ENCODE assay signal across 8 cellular contexts in genomic region chr12:77049767-77050353, GRCh38. TPM values are rescaled to one million over a fixed set of nuclear protein-coding genes. Genes with fewer than 3 reads are reported as not detected.
DNase-seq lines count a peak whose midpoint lies in the region; ATAC-seq and TF ChIP-seq lines count a peak whose summit lies in the region.

No MANE protein-coding gene starts in this region.

- peak; percentile 47 for DNase-seq in A172 (ENCODE audit: low spot score)
- peak; percentile 69 for DNase-seq in HCEC 1CT
- DNase-seq in LHCN-M2 (ENCODE audit: low read depth) = peak; percentile 65
- peak; percentile 23 for DNase-seq in colonic mucosa
- DNase-seq in mucosa of descending colon = peak in 1 of 3 donors; percentile 56
- no peak for DNase-seq in NK-92 (lab: John Stamatoyannopoulos, UW; ENCODE audit: unreplicated experiment)

- H4K20me1 ChIP-seq in OCI-LY3 (ENCODE audit: insufficient read depth, low read length) = no peaks in the 10 kb centered on the region

- H3K4me3 ChIP-seq in OCI-LY3 (ENCODE audit: low read length) (no peak overlapping the region), colonic mucosa (no peak overlapping the region), mucosa of descending colon (no peak overlapping the region)

- H3K9me3 ChIP-seq in OCI-LY3 (ENCODE audit: insufficient read depth, low read length) (no peaks in the 10 kb centered on the region), colonic mucosa (no peaks in the 10 kb centered on the region), mucosa of descending colon (no peaks in the 10 kb centered on the region)

- 0 out of 2 replicates have a peak overlapping the region, but pooled peaks have one; percentile 9 for H3K4me2 ChIP-seq in OCI-LY3 (ENCODE audit: low read length)

- intact Hi-C loops in colonic mucosa (cut with DNase I) (loop anchor here (2.0 kb wide), 1 partner anchor 635 kb away; no protein-coding TSS in a partner anchor), mucosa of descending colon (cut with DNase I, micrococcal nuclease) (no loop called here)

- ATAC-seq in mucosa of descending colon = peak; percentile 93

- H3K27ac ChIP-seq in OCI-LY3 (ENCODE audit: low read length) (no peak overlapping the region), colonic mucosa (no peak overlapping the region)

- H3K9ac ChIP-seq in OCI-LY3 (ENCODE audit: low read length) (no peak overlapping the region), colonic mucosa (ENCODE audit: low read depth in 2 of 2, low read length in 2 of 2) (no peak overlapping the region)

- no peaks in the 10 kb centered on the region for H3K79me2 ChIP-seq in OCI-LY3 (ENCODE audit: low read length)

- H3K4me1 ChIP-seq in OCI-LY3 (ENCODE audit: low read length) (no peaks in the 10 kb centered on the region), colonic mucosa (no peaks in the 10 kb centered on the region), mucosa of descending colon (ENCODE audit: low read depth) (no peaks in the 10 kb centered on the region)

- H3K36me3 ChIP-seq in OCI-LY3 (replicated peaks; ENCODE audit: low read depth, low read length) (peaks cover 13% of the 10 kb centered on the region), colonic mucosa (no peaks in the 10 kb centered on the region), mucosa of descending colon (ENCODE audit: low read depth) (no peaks in the 10 kb centered on the region)

- no peak overlapping the region for H2AFZ ChIP-seq in OCI-LY3 (ENCODE audit: low read depth, low read length)

- TF ChIP-seq CTCF in GM12801 (IDR thresholded peaks at IDR 0.05; ENCODE audit: extremely low read depth, insufficient read length) (peak; percentile 6), OCI-LY3 (IDR thresholded peaks at IDR 0.05; ENCODE audit: low read depth, low read length) (peak; percentile 82), colonic mucosa (IDR thresholded peaks at IDR 0.05) (peak; percentile 75), mucosa of descending colon (IDR thresholded peaks at IDR 0.05) (peak; percentile 53)

- H3K27me3 ChIP-seq in OCI-LY3 (ENCODE audit: low read depth, low read length) (no peaks in the 10 kb centered on the region), colonic mucosa (no peaks in the 10 kb centered on the region)

RNA-seq across cellular contexts. Expression of gene E2F7, which starts 15.5 kb away (rescaled TPM):
- 22.5 TPM in 2 replicates for total RNA-seq in A172 (2014; rRNA removed; shearing (Covaris generic))
- total RNA-seq in LHCN-M2 (2014; rRNA removed) = 18.0 and 20.6 TPM in 2 replicates
- 5.4 TPM for polyA plus RNA-seq in LHCN-M2 (2012)
- total RNA-seq in colonic mucosa = 1 to 10 TPM; 2.4 to 9.1 TPM
- 1 to 10 TPM in 1 of 3 donors, under 1 TPM in 2; 0.89 to 4.4 (median 0.90) TPM for total RNA-seq in mucosa of descending colon

Comparison
In these comparisons a context has a peak if more than half of its experiments do, and no peak if none do; other contexts are left out.
1. CTCF ChIP-seq: peak in every context shown above with its lines; median percentile 82 in OCI-LY3; 75 in colonic mucosa; 53 in mucosa of descending colon; 6 in GM12801.